ENCODE assay signal across 8 cellular contexts in the genomic region with DNA sequence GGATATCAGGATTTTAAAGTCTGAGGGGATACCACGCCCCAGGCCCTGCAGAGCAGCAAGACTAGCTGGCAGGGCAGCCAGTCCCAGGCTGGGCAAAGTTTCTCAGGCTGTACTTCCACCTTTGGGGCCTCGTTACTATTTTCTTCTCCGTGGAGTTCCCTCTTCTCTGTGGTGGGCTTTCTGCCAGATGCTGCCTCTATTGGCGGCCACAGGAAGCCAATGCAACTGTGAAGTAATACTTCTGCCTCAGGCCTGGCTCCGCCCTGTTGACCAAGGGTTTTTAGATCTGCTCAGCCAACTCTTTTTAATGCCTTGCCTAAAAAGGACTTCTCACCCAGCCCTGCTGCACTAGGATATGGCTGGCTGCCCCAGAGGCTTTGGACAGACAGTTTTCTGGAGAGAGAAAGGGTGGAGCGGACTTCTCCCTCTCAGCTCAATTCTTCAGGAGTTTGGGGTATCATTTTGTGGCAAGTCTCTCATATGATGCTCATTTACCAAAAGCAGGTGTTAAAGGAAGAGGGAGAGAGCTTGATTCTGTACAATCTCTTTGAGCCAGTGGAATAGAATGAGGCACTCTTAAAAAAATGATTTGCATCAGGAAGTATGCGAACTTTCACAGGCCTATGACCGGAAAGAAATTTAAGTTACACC.
DNase-seq lines count a peak whose midpoint lies in the region; ATAC-seq, FAIRE-seq and TF ChIP-seq lines count a peak whose summit lies in the region.

No MANE protein-coding gene starts in this region.

- H3K36me3 ChIP-seq in adipocyte (ENCODE audit: control insufficient read depth, insufficient read depth, low read length, severe bottlenecking): no peaks in the 10 kb centered on the region

- no peak overlapping the region for H3K27ac Mint-ChIP-seq in glutamatergic neuron (ENCODE audit: unreplicated experiment)

- no peaks in the 10 kb centered on the region for H3K36me3 Mint-ChIP-seq in glutamatergic neuron (ENCODE audit: unreplicated experiment)

- WGBS in right cardiac atrium: 29% methylated on average over 8 of the region's 8 CpGs

- no peaks in the 10 kb centered on the region for H3K9me3 Mint-ChIP-seq in glutamatergic neuron (ENCODE audit: unreplicated experiment)

- no peak for FAIRE-seq in HTR-8/SVneo (lab: Jason Lieb, UNC)

- H3K4me3 Mint-ChIP-seq in glutamatergic neuron (ENCODE audit: unreplicated experiment): no peak overlapping the region

- H3K27me3 ChIP-seq in adipocyte (replicated peaks; ENCODE audit: control insufficient read depth, insufficient read depth, low read length) (no peaks in the 10 kb centered on the region), right cardiac atrium (ENCODE audit: control insufficient read depth, insufficient read depth) (no peaks in the 10 kb centered on the region)

- H3K27me3 Mint-ChIP-seq in glutamatergic neuron (ENCODE audit: unreplicated experiment): no peaks in the 10 kb centered on the region

- H3K9ac ChIP-seq in adipocyte (ENCODE audit: low read length): no peak overlapping the region

- intact Hi-C loops in right cardiac atrium (cut with DNase I): no loop called here

- peak overlapping the region; percentile 73 for H3K27ac ChIP-seq in right cardiac atrium (ENCODE audit: low read length)

- H3K4me1 Mint-ChIP-seq in glutamatergic neuron (ENCODE audit: low read depth, unreplicated experiment): peaks cover 2% of the 10 kb centered on the region

- no peaks in the 10 kb centered on the region for H3K9me3 ChIP-seq in adipocyte (ENCODE audit: control insufficient read depth, low read length)
- no peaks in the 10 kb centered on the region for H3K9me3 ChIP-seq in right cardiac atrium (ENCODE audit: control insufficient read depth, low read length)

- H3K4me3 ChIP-seq in adipocyte (ENCODE audit: low read length) (peak overlapping the region; percentile 21), right cardiac atrium (ENCODE audit: low read length) (no peak overlapping the region)

- no peak for TF ChIP-seq CTCF in glutamatergic neuron (IDR thresholded peaks at IDR 0.05; ENCODE audit: partially characterized antibody, unreplicated experiment)

- peak; percentile 94 for DNase-seq in GDM1 (lab: John Stamatoyannopoulos, UW)
- peak; percentile 47 for DNase-seq in HTR-8/SVneo (ENCODE audit: insufficient read length, low spot score)
- peak; percentile 95 for DNase-seq in adipocyte (ENCODE audit: low read depth)
- DNase-seq in right cardiac atrium: peak; percentile 91 to 94 (median 92)
- DNase-seq in renal cortical epithelial cell (ENCODE audit: low read depth): peak; percentile 78
- no peak for DNase-seq in glutamatergic neuron
- DNase-seq in NCI-H2227 (lab: John Stamatoyannopoulos, UW; ENCODE audit: unreplicated experiment): no peak

- ATAC-seq in GM21576 (IDR thresholded peaks at IDR 0.05; ENCODE audit: unreplicated experiment) (peak; percentile 63), right cardiac atrium (peak; percentile 96 to 98)

- H3K4me1 ChIP-seq in adipocyte (ENCODE audit: control insufficient read depth, insufficient read depth, low read length): peaks cover 17% of the 10 kb centered on the region
- H3K4me1 ChIP-seq in right cardiac atrium (ENCODE audit: control insufficient read depth, insufficient read depth, low read length): peaks cover 14% of the 10 kb centered on the region

Comparison
In these comparisons a context has a peak if more than half of its experiments do, and no peak if none do; other contexts are left out.
1. DNase-seq: peak in GDM1 (single experiment), HTR-8/SVneo (single experiment), adipocyte (single experiment), right cardiac atrium (3 of 3) and renal cortical epithelial cell (single experiment); none in glutamatergic neuron (single experiment) and NCI-H2227 (single experiment).